Comparison of ENCODE assay signal across 19 cellular contexts in the genomic region with DNA sequence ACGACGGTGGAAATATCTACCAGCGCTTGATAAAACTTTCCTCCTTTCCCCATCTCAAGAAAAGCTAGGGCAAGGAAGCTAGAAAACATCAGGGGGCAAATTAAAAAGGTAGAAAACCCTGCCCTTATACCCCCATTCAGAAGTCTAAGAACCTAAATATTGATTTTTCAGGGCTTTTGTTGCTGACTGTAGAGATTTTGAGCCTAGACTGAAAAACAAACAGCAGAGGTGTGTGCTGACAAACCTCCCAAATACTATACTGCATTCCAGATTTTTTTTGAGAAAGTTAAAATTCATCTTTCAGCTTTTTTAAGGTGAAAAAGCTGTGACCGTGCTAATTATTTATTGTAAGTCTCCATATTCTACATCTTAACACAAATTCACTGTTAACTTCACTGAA.
A peak's percentile ranks its signal among the peaks of the same experiment; 100 is the strongest.
DNase-seq lines count a peak whose midpoint lies in the region; ATAC-seq lines count a peak whose summit lies in the region.
"Had no signal": no experiment of that assay in that cellular context is flagged by ENCODE, and none has a peak within 500 bp of the region (broad histone marks: within the 10 kb centered on the region; RNA-seq: fewer than 3 reads in every experiment).

No MANE protein-coding gene starts in this region.

- H3K4me3 ChIP-seq in BLaER1, result no peak overlapping the region
- H3K4me3 ChIP-seq in BLaER1 treated with 17β-estradiol and CSF1 and Interleukin-3, amounts not matched to agents 10 nM and 100 nM, result no peak overlapping the region
- H3K4me3 ChIP-seq: GM12878, HAP-1 had no signal

- peak overlapping the region; percentile 43 for H3K4me2 ChIP-seq in BLaER1
- peak overlapping the region in 7 of 11 experiments; percentile 4 to 65 (median 47); a peak in 12 of 22 replicates for H3K4me2 ChIP-seq in BLaER1 treated with 17β-estradiol and CSF1 and Interleukin-3, amounts not matched to agents 10 nM and 100 nM

- H4K20me1 ChIP-seq in BLaER1, result no peaks in the 10 kb centered on the region
- H4K20me1 ChIP-seq in BLaER1 treated with 17β-estradiol and CSF1 and Interleukin-3, amounts not matched to agents 10 nM and 100 nM, result no peaks in the 10 kb centered on the region

- H3K9me3 ChIP-seq in BLaER1, result no peaks in the 10 kb centered on the region
- H3K9me3 ChIP-seq in BLaER1 treated with 17β-estradiol and CSF1 and Interleukin-3, amounts not matched to agents 10 nM and 100 nM (replicated peaks in 1 of 11), result 0 out of 22 replicates have a peak, but pooled peaks cover 0 to 5% (median 0%) of the 10 kb centered on the region in 11 experiments
- H3K9me3 ChIP-seq: BE2C, HAP-1 had no signal

- H3K27ac ChIP-seq in BLaER1, result no peak overlapping the region
- H3K27ac ChIP-seq in BLaER1 treated with 17β-estradiol and CSF1 and Interleukin-3, amounts not matched to agents 10 nM and 100 nM, result no peak overlapping the region
- H3K27ac ChIP-seq: C4-2B had no signal

- H3K27me3 ChIP-seq in BLaER1, result no peaks in the 10 kb centered on the region
- H3K27me3 ChIP-seq in BLaER1 treated with 17β-estradiol and CSF1 and Interleukin-3, amounts not matched to agents 10 nM and 100 nM, result no peaks in the 10 kb centered on the region
- H3K27me3 ChIP-seq: BE2C had no signal

- DNase-seq in NCI-H2227 (lab: John Stamatoyannopoulos, UW; ENCODE audit: unreplicated experiment) (peak; percentile 2), left lobe of liver (ENCODE audit: low spot score) (no peak), SIG-M5 (lab: John Stamatoyannopoulos, UW) (no peak), AG08396 (ENCODE audit: low spot score) (no peak)
- DNase-seq: BE2C; Caco-2; CD4-positive, CD25-positive, alpha-beta regulatory T cell; CD8-positive, alpha-beta T cell; DMS153; EL; GDM1; GOT3; HFFc6 had no signal

- no peaks in the 10 kb centered on the region for H3K36me3 ChIP-seq in BLaER1
- H3K36me3 ChIP-seq in BLaER1 treated with 17β-estradiol and CSF1 and Interleukin-3, amounts not matched to agents 10 nM and 100 nM, result no peaks in the 10 kb centered on the region
- H3K36me3 ChIP-seq: BE2C, HAP-1 had no signal

- peaks cover 47% of the 10 kb centered on the region for H3K4me1 ChIP-seq in BLaER1
- peaks cover 6 to 43% (median 27%) of the 10 kb centered on the region in 10 experiments; a peak in 18 of 20 replicates for H3K4me1 ChIP-seq in BLaER1 treated with 17β-estradiol and CSF1 and Interleukin-3, amounts not matched to agents 10 nM and 100 nM
- H3K4me1 ChIP-seq: BE2C, Caco-2 had no signal

- no peak overlapping the region for H3K9ac ChIP-seq in BLaER1
- H3K9ac ChIP-seq in BLaER1 treated with 17β-estradiol and CSF1 and Interleukin-3, amounts not matched to agents 10 nM and 100 nM, result no peak overlapping the region

- ATAC-seq in left lobe of liver, result peak; percentile 85
- no peak for ATAC-seq in GM21529 (IDR thresholded peaks at IDR 0.05; ENCODE audit: unreplicated experiment)
- ATAC-seq: CD8-positive, alpha-beta T cell; GM12878 had no signal
